ENCODE assay signal across 23 cellular contexts in the genomic region with DNA sequence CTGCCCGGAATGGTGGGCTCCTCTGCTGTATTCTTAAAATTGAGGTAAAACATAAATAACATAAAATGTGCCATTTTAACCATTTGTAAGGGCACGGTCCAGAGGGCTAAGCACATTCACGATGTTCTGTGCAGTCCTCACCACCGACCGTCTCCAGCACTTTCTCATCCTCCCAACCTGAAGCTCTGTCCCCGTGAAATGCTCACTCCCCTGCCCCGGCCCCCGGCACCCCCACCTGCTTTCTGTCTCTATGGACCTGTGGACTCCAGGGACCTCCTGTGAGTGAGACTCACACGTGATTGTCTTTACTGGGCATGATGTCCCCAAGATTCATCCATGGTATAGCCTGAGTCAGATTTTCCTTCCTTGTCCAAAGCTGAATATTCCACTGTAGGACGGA.
"Had no signal": no experiment of that assay in that cellular context is flagged by ENCODE, and none has a peak within 500 bp of the region (broad histone marks: within the 10 kb centered on the region; RNA-seq: fewer than 3 reads in every experiment).

No MANE protein-coding gene starts in this region.

- H3K27me3 ChIP-seq: testis had no signal

- H3K27me3 Mint-ChIP-seq: stimulated activated memory B cell treated with anti-CD40 and anti-IgM and Interleukin-4, amounts not matched to agents 10 μg/mL and 1 μg/mL and 100 μg/mL, for 72 hours had no signal

- H3K27ac Mint-ChIP-seq: immature natural killer cell; mesothelial cell of epicardium; natural killer cell treated with Interleukin-12 subunit alpha and Interleukin-12 subunit beta and Interleukin-15 and Interleukin-18, amount 100 ng/mL, for 72 hours; stimulated activated memory B cell treated with anti-CD40 and anti-IgM and Interleukin-4, amounts not matched to agents 10 μg/mL and 1 μg/mL and 100 μg/mL, for 72 hours had no signal

- H3K4me3 ChIP-seq: dorsolateral prefrontal cortex, mucosa of descending colon, pancreas, prostate gland, right atrium auricular region, testis, tibial artery, upper lobe of left lung had no signal

- H3K4me1 Mint-ChIP-seq: immature natural killer cell, mesothelial cell of epicardium had no signal

- H3K4me3 Mint-ChIP-seq: immature natural killer cell; mesothelial cell of epicardium; naive B cell; natural killer cell treated with Interleukin-12 subunit alpha and Interleukin-12 subunit beta and Interleukin-15 and Interleukin-18, amount 100 ng/mL, for 72 hours; stimulated activated memory B cell treated with anti-CD40 and anti-IgM and Interleukin-4, amounts not matched to agents 10 μg/mL and 1 μg/mL and 100 μg/mL, for 72 hours had no signal

- H3K36me3 Mint-ChIP-seq: immature natural killer cell; mesothelial cell of epicardium; naive B cell; natural killer cell treated with Interleukin-12 subunit alpha and Interleukin-12 subunit beta and Interleukin-15 and Interleukin-18, amount 100 ng/mL, for 72 hours; stimulated activated memory B cell treated with anti-CD40 and anti-IgM and Interleukin-4, amounts not matched to agents 10 μg/mL and 1 μg/mL and 100 μg/mL, for 72 hours had no signal

- DNase-seq: cerebellar nuclear complex; cortex of kidney; dorsolateral prefrontal cortex; effector CD4-positive, alpha-beta T cell; hypothalamus; immature natural killer cell; mesenchymal stem cell; mucosa of descending colon; naive B cell; nucleus accumbens; stimulated activated CD4-positive, alpha-beta T cell treated with anti-CD3 and anti-CD28 coated beads, Interleukin-4, amount 100 ng/mL, for 4 hours; stimulated activated naive CD8-positive, alpha-beta T cell treated with anti-CD3 and anti-CD28 coated beads, Interleukin-15, Interleukin-2, amounts not matched to agents 100 U/mL and 50 U/mL, for 24 hours; substantia nigra; testis; tibial artery had no signal

- H3K27ac ChIP-seq: dorsolateral prefrontal cortex, pancreas, prostate gland, right atrium auricular region, testis, tibial artery, upper lobe of left lung had no signal

- H3K36me3 ChIP-seq: pancreas, prostate gland, right atrium auricular region, tibial artery, upper lobe of left lung had no signal

- H3K9me3 Mint-ChIP-seq: immature natural killer cell; mesothelial cell of epicardium; naive B cell; natural killer cell treated with Interleukin-12 subunit alpha and Interleukin-12 subunit beta and Interleukin-15 and Interleukin-18, amount 100 ng/mL, for 72 hours; stimulated activated memory B cell treated with anti-CD40 and anti-IgM and Interleukin-4, amounts not matched to agents 10 μg/mL and 1 μg/mL and 100 μg/mL, for 72 hours had no signal

- ATAC-seq: mucosa of descending colon; natural killer cell treated with Interleukin-12 subunit alpha and Interleukin-12 subunit beta and Interleukin-15 and Interleukin-18, amount 100 ng/mL, for 72 hours; pancreas; sciatic nerve; stimulated activated memory B cell treated with anti-CD40 and anti-IgM and Interleukin-4, amounts not matched to agents 10 μg/mL and 1 μg/mL and 100 μg/mL, for 72 hours; stimulated activated naive CD8-positive, alpha-beta T cell treated with anti-CD3 and anti-CD28 coated beads, Interleukin-15, Interleukin-2, amounts not matched to agents 100 U/mL and 50 U/mL, for 24 hours had no signal

- H3K4me1 ChIP-seq: pancreas, prostate gland, testis had no signal

- H3K9me3 ChIP-seq: mucosa of descending colon, pancreas, prostate gland, right atrium auricular region, testis, tibial artery, upper lobe of left lung had no signal
